Comparison of ENCODE assay signal across 8 cellular contexts in the genomic region with DNA sequence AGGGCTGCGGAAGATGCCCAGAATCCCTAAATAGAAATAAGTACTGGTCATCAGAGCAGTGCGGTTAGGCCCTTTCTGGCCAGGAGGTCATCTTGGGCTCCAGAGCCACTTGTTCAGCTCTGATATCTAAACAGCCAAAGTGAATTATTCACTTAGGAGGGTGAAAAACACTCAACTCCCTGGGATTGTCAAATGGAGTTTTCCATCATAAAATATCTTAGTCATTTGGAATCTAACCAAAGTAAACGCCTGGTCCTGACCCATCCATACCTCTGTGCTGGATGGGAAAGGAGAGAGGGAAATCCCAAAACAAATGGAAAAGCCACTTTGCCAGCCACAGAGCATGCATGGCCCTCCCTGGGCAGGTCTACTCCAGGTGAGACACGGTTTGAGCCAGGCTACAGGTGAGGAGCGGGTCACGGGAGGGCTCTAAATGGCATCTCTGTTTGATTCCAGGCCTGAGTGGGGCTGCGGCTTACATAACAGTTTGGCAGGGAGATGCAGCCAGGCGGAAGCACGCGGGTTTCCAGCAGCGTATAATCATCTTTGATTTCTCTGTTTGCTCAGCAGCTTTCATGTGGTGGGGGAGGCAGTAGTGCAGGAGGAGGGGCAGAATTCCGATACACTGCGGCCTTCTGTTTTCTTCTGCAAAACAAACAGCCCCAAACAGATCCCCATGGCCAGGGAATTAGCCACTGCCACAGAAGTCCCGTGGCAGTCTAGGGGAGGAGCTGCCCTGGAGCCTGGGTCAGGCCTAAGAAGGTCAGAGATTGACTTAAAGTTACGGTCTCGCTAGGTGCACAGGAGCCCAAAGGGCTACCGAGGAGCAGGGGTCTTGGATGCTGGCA. TPM values are rescaled to one million over a fixed set of nuclear protein-coding genes. Genes with fewer than 3 reads are reported as not detected.
A peak's percentile ranks its signal among the peaks of the same experiment; 100 is the strongest.
DNase-seq lines count a peak whose midpoint lies in the region.
"Had no signal": no experiment of that assay in that cellular context is flagged by ENCODE, and none has a peak within 500 bp of the region (broad histone marks: within the 10 kb centered on the region; RNA-seq: fewer than 3 reads in every experiment).

No MANE protein-coding gene starts in this region.

- POLR2A ChIA-PET in activated CD4-positive, alpha-beta memory T cell treated with anti-CD3 and anti-CD28 coated beads for 36 hours (lab: Charles Lee): no interaction called here

- H3K9me3 Mint-ChIP-seq in activated CD4-positive, alpha-beta memory T cell treated with anti-CD3 and anti-CD28 coated beads for 36 hours: no peaks in the 10 kb centered on the region

- no peak overlapping the region for H3K4me3 Mint-ChIP-seq in activated CD4-positive, alpha-beta memory T cell treated with anti-CD3 and anti-CD28 coated beads for 36 hours

- H3K27ac ChIP-seq in substantia nigra (ENCODE audit: low read depth, low read length, poor library complexity, severe bottlenecking): peak overlapping the region; percentile 82

- H3K4me1 Mint-ChIP-seq in activated CD4-positive, alpha-beta memory T cell treated with anti-CD3 and anti-CD28 coated beads for 36 hours (ENCODE audit: low read depth): no peaks in the 10 kb centered on the region

- DNase-seq in M059J (ENCODE audit: low read depth): peak; percentile 95
- peak; percentile 80 for DNase-seq in astrocyte of the hippocampus (ENCODE audit: low read depth, low spot score)
- peak; percentile 93 for DNase-seq in kidney glomerular epithelial cell (lab: John Stamatoyannopoulos, UW)
- DNase-seq in substantia nigra (lab: John Stamatoyannopoulos, UW): peak in 47 of 49 donors; percentile 28 to 87 (median 65)
- DNase-seq in NOMO-1 treated with DMSO at 0.1 percent for 48 hours (lab: John Stamatoyannopoulos, UW; ENCODE audit: unreplicated experiment): no peak
- DNase-seq in activated CD4-positive, alpha-beta memory T cell treated with anti-CD3 and anti-CD28 coated beads for 36 hours: no peak
- DNase-seq in stimulated activated CD4-positive, alpha-beta T cell treated with anti-CD3 and anti-CD28 coated beads, Interleukin-12 subunit alpha, Interleukin-12 subunit beta, amount 100 ng/mL, for 4 hours: no peak
- DNase-seq: stimulated activated CD4-positive, alpha-beta T cell treated with anti-CD3 and anti-CD28 coated beads, Interleukin-4, amount 100 ng/mL, for 24 hours had no signal

- intact Hi-C loops in activated CD4-positive, alpha-beta memory T cell treated with anti-CD3 and anti-CD28 coated beads for 36 hours (cut with micrococcal nuclease): no loop called here

- no peaks in the 10 kb centered on the region for H3K36me3 Mint-ChIP-seq in activated CD4-positive, alpha-beta memory T cell treated with anti-CD3 and anti-CD28 coated beads for 36 hours

- CTCF ChIA-PET in activated CD4-positive, alpha-beta memory T cell treated with anti-CD3 and anti-CD28 coated beads for 36 hours (lab: Charles Lee): interaction anchor here (1.9 kb wide), 1 partner anchor 22 kb away, joined by 6 read pairs; no protein-coding TSS in a partner anchor

- H3K27me3 Mint-ChIP-seq in activated CD4-positive, alpha-beta memory T cell treated with anti-CD3 and anti-CD28 coated beads for 36 hours: no peaks in the 10 kb centered on the region

- no peak overlapping the region for H3K27ac Mint-ChIP-seq in activated CD4-positive, alpha-beta memory T cell treated with anti-CD3 and anti-CD28 coated beads for 36 hours

RNA-seq across cellular contexts. Expression of a gene that starts 59.1 kb away (rescaled TPM):
- total RNA-seq in M059J (2014; rRNA removed; shearing (Covaris generic)): not detected in 2 replicates
- total RNA-seq in activated CD4-positive, alpha-beta memory T cell treated with anti-CD3 and anti-CD28 coated beads for 36 hours: not detected

Comparison
In these comparisons a context has a peak if more than half of its experiments do, and no peak if none do; other contexts are left out.
1. DNase-seq: peak in M059J (single experiment), astrocyte of the hippocampus (single experiment), kidney glomerular epithelial cell (single experiment) and substantia nigra (47 of 49); none in NOMO-1 treated with DMSO at 0.1 percent for 48 hours (single experiment), activated CD4-positive, alpha-beta memory T cell treated with anti-CD3 and anti-CD28 coated beads for 36 hours (single experiment) and stimulated activated CD4-positive, alpha-beta T cell treated with anti-CD3 and anti-CD28 coated beads, Interleukin-12 subunit alpha, Interleukin-12 subunit beta, amount 100 ng/mL, for 4 hours (single experiment).